Comparison of ENCODE assay signal across 32 cellular contexts in genomic region chr10:69916133-69916532, GRCh38.
"Had no signal": no experiment of that assay in that cellular context is flagged by ENCODE, and none has a peak within 500 bp of the region (broad histone marks: within the 10 kb centered on the region; RNA-seq: fewer than 3 reads in every experiment).

No MANE protein-coding gene starts in this region.

- DNase-seq: natural killer cell; occipital lobe; ovary; posterior cingulate gyrus; psoas muscle; right cardiac atrium; right lobe of liver; sigmoid colon; spleen; stimulated activated CD4-positive, alpha-beta T cell treated with anti-CD3 and anti-CD28 coated beads, Interleukin-12 subunit alpha, Interleukin-12 subunit beta, amount 100 ng/mL, for 4 hours; stimulated activated CD4-positive, alpha-beta T cell treated with anti-CD3 and anti-CD28 coated beads, Interleukin-1b, Interleukin-23, amount 100 ng/mL, for 48 hours; stimulated activated CD4-positive, alpha-beta T cell treated with anti-CD3 and anti-CD28 coated beads, Interleukin-4, amount 100 ng/mL, for 1 hour; stimulated activated CD4-positive, alpha-beta T cell treated with anti-CD3 and anti-CD28 coated beads, Interleukin-4, amount 100 ng/mL, for 4 hours; stimulated activated CD8-positive, alpha-beta memory T cell treated with anti-CD3 and anti-CD28 coated beads, Interleukin-4, amount 100 ng/mL, for 48 hours; stimulated activated naive CD4-positive, alpha-beta T cell; stimulated activated naive CD8-positive, alpha-beta T cell treated with anti-CD3 and anti-CD28 coated beads, Interleukin-15, amount 100 ng/mL, for 72 hours; stimulated activated naive CD8-positive, alpha-beta T cell treated with anti-CD3 and anti-CD28 coated beads, Interleukin-15, Interleukin-2, amounts not matched to agents 100 U/mL and 50 U/mL, for 24 hours; substantia nigra; testis; tibial artery; transverse colon; upper lobe of right lung; uterus had no signal

- H3K79me2 ChIP-seq: parathyroid adenoma had no signal

- H3K9me3 Mint-ChIP-seq: natural killer cell; nephron; neural progenitor cell; stimulated activated memory B cell treated with anti-CD40 and anti-IgM and Interleukin-4, amounts not matched to agents 10 μg/mL and 1 μg/mL and 100 μg/mL, for 72 hours; stimulated activated naive CD8-positive, alpha-beta T cell treated with anti-CD3 and anti-CD28 coated beads, Interleukin-15, amount 100 ng/mL, for 72 hours; type B pancreatic cell had no signal

- H3K27ac ChIP-seq: neural progenitor cell, ovary, parathyroid adenoma, psoas muscle, right lobe of liver, sigmoid colon, skin epidermis, spleen, suprapubic skin, testis, tibial artery, transverse colon, upper lobe of right lung, uterus had no signal

- ATAC-seq: natural killer cell; psoas muscle; right cardiac atrium; right lobe of liver; stimulated activated memory B cell treated with anti-CD40 and anti-IgM and Interleukin-4, amounts not matched to agents 10 μg/mL and 1 μg/mL and 100 μg/mL, for 72 hours; stimulated activated naive CD8-positive, alpha-beta T cell treated with anti-CD3 and anti-CD28 coated beads, Interleukin-15, amount 100 ng/mL, for 72 hours; stimulated activated naive CD8-positive, alpha-beta T cell treated with anti-CD3 and anti-CD28 coated beads, Interleukin-15, Interleukin-2, amounts not matched to agents 100 U/mL and 50 U/mL, for 24 hours; upper lobe of right lung had no signal

- H3K4me2 ChIP-seq: neural progenitor cell, smooth muscle cell had no signal

- H3K27me3 ChIP-seq: neural progenitor cell, ovary, right lobe of liver, testis, tibial artery, transverse colon, upper lobe of right lung, uterus had no signal

- H3K27me3 Mint-ChIP-seq: stimulated activated naive CD8-positive, alpha-beta T cell treated with anti-CD3 and anti-CD28 coated beads, Interleukin-15, amount 100 ng/mL, for 72 hours had no signal

- H3K9me3 ChIP-seq: ovary, psoas muscle, right lobe of liver, sigmoid colon, spleen, suprapubic skin, testis, tibial artery, transverse colon, upper lobe of right lung, uterus had no signal

- H3K36me3 ChIP-seq: neural progenitor cell, ovary, right lobe of liver, sigmoid colon, spleen, suprapubic skin, transverse colon, upper lobe of right lung, uterus had no signal

- H3K4me3 ChIP-seq: neural progenitor cell, ovary, psoas muscle, right lobe of liver, sigmoid colon, skin epidermis, smooth muscle cell, spleen, suprapubic skin, testis, tibial artery, transverse colon, upper lobe of right lung, uterus had no signal

- H3K4me1 ChIP-seq: parathyroid adenoma had no signal

- H3K4me3 Mint-ChIP-seq: natural killer cell; nephron; neural progenitor cell; stimulated activated memory B cell treated with anti-CD40 and anti-IgM and Interleukin-4, amounts not matched to agents 10 μg/mL and 1 μg/mL and 100 μg/mL, for 72 hours; stimulated activated naive CD8-positive, alpha-beta T cell treated with anti-CD3 and anti-CD28 coated beads, Interleukin-15, amount 100 ng/mL, for 72 hours; type B pancreatic cell had no signal

- H2AFZ ChIP-seq: neural progenitor cell, parathyroid adenoma had no signal

- H3K9ac ChIP-seq: neural progenitor cell, parathyroid adenoma had no signal

- H3K27ac Mint-ChIP-seq: natural killer cell; nephron; neural progenitor cell; progenitor cell of endocrine pancreas; stimulated activated memory B cell treated with anti-CD40 and anti-IgM and Interleukin-4, amounts not matched to agents 10 μg/mL and 1 μg/mL and 100 μg/mL, for 72 hours; stimulated activated naive CD8-positive, alpha-beta T cell treated with anti-CD3 and anti-CD28 coated beads, Interleukin-15, amount 100 ng/mL, for 72 hours; type B pancreatic cell had no signal

- H3K36me3 Mint-ChIP-seq: natural killer cell; neural progenitor cell; stimulated activated memory B cell treated with anti-CD40 and anti-IgM and Interleukin-4, amounts not matched to agents 10 μg/mL and 1 μg/mL and 100 μg/mL, for 72 hours; type B pancreatic cell had no signal

- H3K4me1 Mint-ChIP-seq: natural killer cell; stimulated activated memory B cell treated with anti-CD40 and anti-IgM and Interleukin-4, amounts not matched to agents 10 μg/mL and 1 μg/mL and 100 μg/mL, for 72 hours; stimulated activated naive CD8-positive, alpha-beta T cell treated with anti-CD3 and anti-CD28 coated beads, Interleukin-15, amount 100 ng/mL, for 72 hours had no signal
